Comparison of ENCODE assay signal across 8 cellular contexts in genomic region chr10:125720002-125720382, GRCh38. TPM values are rescaled to one million over a fixed set of nuclear protein-coding genes. Genes with fewer than 3 reads are reported as not detected.
DNase-seq lines count a peak whose midpoint lies in the region; ATAC-seq, FAIRE-seq and TF ChIP-seq lines count a peak whose summit lies in the region.

No MANE protein-coding gene starts in this region.

- intact Hi-C loops in activated B cell treated with CpG ODN at 0.5 μM for 24 hours (cut with micrococcal nuclease) (loop anchor here (10.0 kb wide), 1 partner anchor 1255 kb away; the partner anchor contains the start of gene LHPP), right cardiac atrium (cut with DNase I) (no loop called here)

- H3K4me3 Mint-ChIP-seq in activated B cell treated with CpG ODN at 0.5 μM for 24 hours: peak overlapping the region; percentile 99

- H3K27me3 ChIP-seq in right cardiac atrium (ENCODE audit: control insufficient read depth, insufficient read depth) (no peaks in the 10 kb centered on the region), small intestine (ENCODE audit: control insufficient read depth in 2 of 2, insufficient read depth in 2 of 2, low read length in 2 of 2) (no peaks in the 10 kb centered on the region)

- H3K9me3 ChIP-seq in right cardiac atrium (ENCODE audit: control insufficient read depth, low read length): no peaks in the 10 kb centered on the region
- H3K9me3 ChIP-seq in small intestine (ENCODE audit: control insufficient read depth, low read depth): no peaks in the 10 kb centered on the region

- H3K27me3 Mint-ChIP-seq in activated B cell treated with CpG ODN at 0.5 μM for 24 hours: no peaks in the 10 kb centered on the region

- H3K4me1 Mint-ChIP-seq in activated B cell treated with CpG ODN at 0.5 μM for 24 hours: peaks cover 29% of the 10 kb centered on the region

- H3K27ac ChIP-seq in right cardiac atrium (ENCODE audit: low read length): no peak overlapping the region
- H3K27ac ChIP-seq in small intestine (ENCODE audit: low read depth in 1 of 2, low read length in 1 of 2): peak overlapping the region; percentile 70 to 92

- POLR2A ChIA-PET in activated B cell treated with CpG ODN at 0.5 μM for 24 hours (lab: Charles Lee): interaction anchor here (0.7 to 1.0 kb wide), 2 partner anchors 804 to 1258 kb away, joined by 4 to 7 read pairs; partner anchors contain the start of gene LHPP

- peaks cover 6 to 7% of the 10 kb centered on the region in 2 donors for H3K36me3 ChIP-seq in small intestine (ENCODE audit: control insufficient read depth in 2 of 2, insufficient read depth in 2 of 2, low read length in 2 of 2)

- peaks cover 38% of the 10 kb centered on the region for H3K36me3 Mint-ChIP-seq in activated B cell treated with CpG ODN at 0.5 μM for 24 hours (ENCODE audit: low read depth)

- peak; percentile 7 for DNase-seq in NOMO-1 treated with DMSO at 0.1 percent for 48 hours (lab: John Stamatoyannopoulos, UW; ENCODE audit: unreplicated experiment)
- no peak for DNase-seq in NOMO-1 treated with dmso at 0.1 percent for 144 hours (lab: John Stamatoyannopoulos, UW; ENCODE audit: unreplicated experiment)
- DNase-seq in activated B cell treated with CpG ODN at 0.5 μM for 24 hours: no peak
- no peak for DNase-seq in right cardiac atrium
- DNase-seq in small intestine: no peak
- no peak for DNase-seq in stimulated activated CD4-positive, alpha-beta T cell treated with anti-CD3 and anti-CD28 coated beads, Interleukin-2, amount 100 ng/mL, for 48 hours
- DNase-seq in activated CD8-positive, alpha-beta memory T cell treated with anti-CD3 and anti-CD28 coated beads for 24 hours: no peak

- under 1% methylated on average over 15 of the region's 15 CpGs for WGBS in right cardiac atrium
- WGBS in small intestine, 3 donors: 1% methylated on average over 15 of the region's 15 CpGs

- no peaks in the 10 kb centered on the region for H3K9me3 Mint-ChIP-seq in activated B cell treated with CpG ODN at 0.5 μM for 24 hours

- peak overlapping the region; percentile 96 for H3K27ac Mint-ChIP-seq in activated B cell treated with CpG ODN at 0.5 μM for 24 hours

- ATAC-seq in activated B cell treated with CpG ODN at 0.5 μM for 24 hours (ENCODE audit: low read depth): no peak
- ATAC-seq in right cardiac atrium: no peak
- ATAC-seq in HG03571 (IDR thresholded peaks at IDR 0.05; ENCODE audit: unreplicated experiment): no peak

- CTCF ChIA-PET in activated B cell treated with CpG ODN at 0.5 μM for 24 hours (lab: Charles Lee): no interaction called here

- peak overlapping the region; percentile 85 for H3K4me3 ChIP-seq in right cardiac atrium (ENCODE audit: low read length)
- peak overlapping the region; percentile 71 to 82 for H3K4me3 ChIP-seq in small intestine (ENCODE audit: low read depth in 1 of 2, low read length in 2 of 2)

- H3K4me1 ChIP-seq in right cardiac atrium (ENCODE audit: control insufficient read depth, insufficient read depth, low read length) (no peaks in the 10 kb centered on the region), small intestine (ENCODE audit: control insufficient read depth in 2 of 2, insufficient read depth in 1 of 2, low read depth in 1 of 2, low read length in 1 of 2) (peaks cover 0 to 6% of the 10 kb centered on the region in 2 donors)

- no peak for TF ChIP-seq CTCF in activated B cell treated with CpG ODN at 0.5 μM for 24 hours (IDR thresholded peaks at IDR 0.05)

- no peak for FAIRE-seq in small intestine (lab: Jason Lieb, UNC)

RNA-seq across cellular contexts. Expression of gene EDRF1, which starts 0.5 kb away (rescaled TPM):
- total RNA-seq in activated B cell treated with CpG ODN at 0.5 μM for 24 hours: 41.6 and 52.7 TPM in 2 replicates
- total RNA-seq in right cardiac atrium: 10 to 100 TPM; 12.0 to 14.7 (median 14.2) TPM
- polyA plus RNA-seq in right cardiac atrium: 10.8 TPM
- polyA plus RNA-seq in small intestine: 10 to 100 TPM in 1 of 3 donors, 1 to 10 TPM in 2; 8.6 to 13.2 (median 9.2) TPM

RNA-seq across cellular contexts. Expression of gene TEX36, which starts 37.0 kb away (rescaled TPM):
- not detected in 2 replicates for total RNA-seq in activated B cell treated with CpG ODN at 0.5 μM for 24 hours
- total RNA-seq in right cardiac atrium: not detected
- polyA plus RNA-seq in right cardiac atrium: not detected
- polyA plus RNA-seq in small intestine: not detected

RNA-seq across cellular contexts. Expression of gene MMP21, which starts 55.6 kb away (rescaled TPM):
- total RNA-seq in activated B cell treated with CpG ODN at 0.5 μM for 24 hours: 0.10 and 0.35 TPM in 2 replicates
- total RNA-seq in right cardiac atrium: 1 to 10 TPM in 2 of 4 donors, under 1 TPM in 2; 0.47 to 1.4 (median 1.0) TPM
- polyA plus RNA-seq in right cardiac atrium: 0.20 TPM
- polyA plus RNA-seq in small intestine: under 1 TPM in 1 of 3 donors, not detected in 2; 0.07 TPM
